Comparison of ENCODE assay signal across 1 cellular context in genomic region chr16:29996773-29997250, GRCh38.
TF ChIP-seq lines count a peak whose summit lies in the region.

No MANE protein-coding gene starts in this region.

TF ChIP-seq in liver, 16 proteins besides CTCF, POLR2A, EP300 and RAD21 (continued from another document):
- TF ChIP-seq, protein P1, sequence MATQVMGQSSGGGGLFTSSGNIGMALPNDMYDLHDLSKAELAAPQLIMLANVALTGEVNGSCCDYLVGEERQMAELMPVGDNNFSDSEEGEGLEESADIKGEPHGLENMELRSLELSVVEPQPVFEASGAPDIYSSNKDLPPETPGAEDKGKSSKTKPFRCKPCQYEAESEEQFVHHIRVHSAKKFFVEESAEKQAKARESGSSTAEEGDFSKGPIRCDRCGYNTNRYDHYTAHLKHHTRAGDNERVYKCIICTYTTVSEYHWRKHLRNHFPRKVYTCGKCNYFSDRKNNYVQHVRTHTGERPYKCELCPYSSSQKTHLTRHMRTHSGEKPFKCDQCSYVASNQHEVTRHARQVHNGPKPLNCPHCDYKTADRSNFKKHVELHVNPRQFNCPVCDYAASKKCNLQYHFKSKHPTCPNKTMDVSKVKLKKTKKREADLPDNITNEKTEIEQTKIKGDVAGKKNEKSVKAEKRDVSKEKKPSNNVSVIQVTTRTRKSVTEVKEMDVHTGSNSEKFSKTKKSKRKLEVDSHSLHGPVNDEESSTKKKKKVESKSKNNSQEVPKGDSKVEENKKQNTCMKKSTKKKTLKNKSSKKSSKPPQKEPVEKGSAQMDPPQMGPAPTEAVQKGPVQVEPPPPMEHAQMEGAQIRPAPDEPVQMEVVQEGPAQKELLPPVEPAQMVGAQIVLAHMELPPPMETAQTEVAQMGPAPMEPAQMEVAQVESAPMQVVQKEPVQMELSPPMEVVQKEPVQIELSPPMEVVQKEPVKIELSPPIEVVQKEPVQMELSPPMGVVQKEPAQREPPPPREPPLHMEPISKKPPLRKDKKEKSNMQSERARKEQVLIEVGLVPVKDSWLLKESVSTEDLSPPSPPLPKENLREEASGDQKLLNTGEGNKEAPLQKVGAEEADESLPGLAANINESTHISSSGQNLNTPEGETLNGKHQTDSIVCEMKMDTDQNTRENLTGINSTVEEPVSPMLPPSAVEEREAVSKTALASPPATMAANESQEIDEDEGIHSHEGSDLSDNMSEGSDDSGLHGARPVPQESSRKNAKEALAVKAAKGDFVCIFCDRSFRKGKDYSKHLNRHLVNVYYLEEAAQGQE (IDR thresholded peaks at IDR 0.05) = no peak
- TF ChIP-seq FOXA2 (IDR thresholded peaks at IDR 0.05) (no peak), RXRA (IDR thresholded peaks at IDR 0.05) (no peak), HNF4G (IDR thresholded peaks at IDR 0.05) (no peak), ATF3 (IDR thresholded peaks at IDR 0.05) (no peak), JUND (IDR thresholded peaks at IDR 0.05) (no peak), EGR1 (IDR thresholded peaks at IDR 0.05; ENCODE audit: low read depth in 2 of 2) (no peak)
